ENCODE assay signal across 1 cellular context in genomic region chr1:59484090-59484489, GRCh38.
TF ChIP-seq lines count a peak whose summit lies in the region.

No MANE protein-coding gene starts in this region.

TF ChIP-seq in endothelial cell of umbilical vein, 7 proteins besides CTCF, POLR2A, EP300 and RAD21 (continued from another document):
- TF ChIP-seq FOS (IDR thresholded peaks at IDR 0.05; ENCODE audit: borderline replicate concordance, insufficient read depth, low read length), result peak; percentile 98
- TF ChIP-seq POLR2AphosphoS5 (IDR thresholded peaks at IDR 0.05; ENCODE audit: insufficient read depth, low read depth, low read length), result no peak
